ENCODE assay signal across 8 cellular contexts in the genomic region with DNA sequence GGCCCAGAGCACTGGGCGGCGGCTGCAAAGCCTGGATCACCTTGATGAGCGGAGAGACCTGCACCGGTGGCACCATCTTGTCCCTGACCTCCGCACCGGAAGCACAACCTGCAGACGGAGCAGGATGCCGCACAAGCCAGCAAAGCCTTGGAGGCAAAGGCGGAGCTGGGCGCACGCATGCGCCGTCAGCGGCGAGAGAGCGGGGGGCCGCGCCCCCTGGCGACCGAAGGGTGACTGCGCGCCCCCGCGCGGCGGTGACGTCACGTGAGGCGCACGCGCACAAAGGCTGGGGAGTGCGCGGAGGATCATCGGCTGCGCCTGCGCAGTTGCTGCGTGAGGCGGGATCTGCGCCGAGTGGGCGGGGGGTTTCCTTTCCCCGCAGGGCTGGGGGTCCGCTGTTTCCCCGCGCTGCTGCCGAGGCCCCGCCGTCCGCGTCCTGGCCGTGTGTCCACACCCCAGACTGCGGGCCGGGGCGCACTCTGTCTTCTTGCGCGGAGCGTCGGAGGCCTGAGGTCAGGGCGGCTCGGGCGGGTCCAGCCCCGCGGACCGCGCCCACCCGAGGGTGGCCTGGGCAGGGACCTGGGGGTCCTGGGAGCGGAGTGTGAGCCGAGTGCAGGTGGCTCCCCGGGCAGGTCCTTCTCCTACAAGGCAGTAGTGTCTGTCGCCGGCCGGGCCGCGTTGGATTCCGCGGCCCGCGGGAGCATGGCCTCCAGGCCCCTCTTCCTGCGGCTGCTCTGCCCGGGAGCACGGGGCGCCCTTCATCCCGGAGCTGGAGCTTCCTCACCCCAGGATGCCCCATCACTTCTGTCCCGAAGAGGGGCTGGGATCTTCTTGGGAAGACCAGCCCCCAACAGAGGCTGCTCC. TPM values are rescaled to one million over a fixed set of nuclear protein-coding genes. Genes with fewer than 3 reads are reported as not detected.
DNase-seq lines count a peak whose midpoint lies in the region; ATAC-seq and TF ChIP-seq lines count a peak whose summit lies in the region.

A gene with protein sequence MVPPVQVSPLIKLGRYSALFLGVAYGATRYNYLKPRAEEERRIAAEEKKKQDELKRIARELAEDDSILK (minus strand): TSS at position 105 of the 864 bp plus-strand sequence. CDS start 29 bp downstream, at position 76.
A gene with protein sequence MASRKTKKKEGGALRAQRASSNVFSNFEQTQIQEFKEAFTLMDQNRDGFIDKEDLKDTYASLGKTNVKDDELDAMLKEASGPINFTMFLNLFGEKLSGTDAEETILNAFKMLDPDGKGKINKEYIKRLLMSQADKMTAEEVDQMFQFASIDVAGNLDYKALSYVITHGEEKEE (plus strand): TSS at position 371 of the 864 bp plus-strand sequence. CDS start 3,485 bp downstream, outside the sequence.

- peak; percentile 100 for DNase-seq in GM10248 (ENCODE audit: extremely low spot score)
- DNase-seq in NB4 (ENCODE audit: low read depth), result peak; percentile 97
- peak; percentile 87 for DNase-seq in SK-N-MC (ENCODE audit: low read depth, low spot score)
- DNase-seq in activated naive CD4-positive, alpha-beta T cell treated with anti-CD3 and anti-CD28 coated beads, Interleukin-2, amount 50 U/mL, for 16 hours, result peak; percentile 97
- DNase-seq in glomerular endothelial cell (ENCODE audit: extremely low read depth, low read depth, low spot score), result peak; percentile 67
- peak; percentile 89 for DNase-seq in occipital lobe (lab: John Stamatoyannopoulos, UW)

- peak within 1 kb of the TSS; percentile 70 for H3K27ac ChIP-seq in SK-N-MC
- peak within 1 kb of the TSS; percentile 95 for H3K27ac ChIP-seq in temporal lobe (ENCODE audit: low read depth, low read length)

- peak; percentile 88 for TF ChIP-seq POLR2A in NB4 (IDR thresholded peaks at IDR 0.05; ENCODE audit: extremely low read depth, insufficient read length)

- POLR2A ChIA-PET in GM10248 (lab: Yijun Ruan, JAX), result interaction anchor here (0.5 kb wide), 1 partner anchor 24 kb away, joined by 4 read pairs; no protein-coding TSS in a partner anchor

- CTCF ChIA-PET in GM10248 (lab: Yijun Ruan, JAX), result interaction anchor here (0.7 to 3.2 kb wide), 9 partner anchors 10 to 256 kb away, joined by 3 to 22 read pairs (median 4); no protein-coding TSS in a partner anchor

- TF ChIP-seq CTCF in GM10248 (IDR thresholded peaks at IDR 0.05; ENCODE audit: control extremely low read depth, extremely low read depth, low read depth, missing control alignments) (peak; percentile 90), NB4 (IDR thresholded peaks at IDR 0.05; ENCODE audit: low read depth, low read length) (peak; percentile 98)

- ATAC-seq in HG02571 (IDR thresholded peaks at IDR 0.05; ENCODE audit: unreplicated experiment), result peak; percentile 65

- H3K4me3 ChIP-seq in NB4 (ENCODE audit: low read depth, low read length) (peak within 1 kb of the TSS; percentile 84), SK-N-MC (peak within 1 kb of the TSS; percentile 97)

- peaks cover 26% of the 10 kb centered on the region for H3K36me3 ChIP-seq in SK-N-MC (ENCODE audit: insufficient read depth, low read length)

- H3K9me3 ChIP-seq in SK-N-MC (ENCODE audit: low read depth, low read length), result no peaks in the 10 kb centered on the region

- H3K9ac ChIP-seq in SK-N-MC (ENCODE audit: insufficient read length), result peak within 1 kb of the TSS; percentile 98

RNA-seq across cellular contexts. Expression of the first gene that starts in this region (rescaled TPM):
- total RNA-seq in glomerular endothelial cell (148 and 199 TPM in 2 replicates), occipital lobe (62.2 TPM), temporal lobe (87.8 TPM)

RNA-seq across cellular contexts. Expression of the second gene that starts in this region (rescaled TPM):
- 5.9 and 14.4 TPM in 2 replicates for total RNA-seq in glomerular endothelial cell
- 4.2 TPM for total RNA-seq in occipital lobe
- 6.4 TPM for total RNA-seq in temporal lobe

Comparison
In these comparisons a context has a peak if more than half of its experiments do, and no peak if none do; other contexts are left out.
1. Peak in every context shown above with its lines: DNase-seq, ATAC-seq, H3K4me3 ChIP-seq and H3K27ac ChIP-seq.